In the genomic region with DNA sequence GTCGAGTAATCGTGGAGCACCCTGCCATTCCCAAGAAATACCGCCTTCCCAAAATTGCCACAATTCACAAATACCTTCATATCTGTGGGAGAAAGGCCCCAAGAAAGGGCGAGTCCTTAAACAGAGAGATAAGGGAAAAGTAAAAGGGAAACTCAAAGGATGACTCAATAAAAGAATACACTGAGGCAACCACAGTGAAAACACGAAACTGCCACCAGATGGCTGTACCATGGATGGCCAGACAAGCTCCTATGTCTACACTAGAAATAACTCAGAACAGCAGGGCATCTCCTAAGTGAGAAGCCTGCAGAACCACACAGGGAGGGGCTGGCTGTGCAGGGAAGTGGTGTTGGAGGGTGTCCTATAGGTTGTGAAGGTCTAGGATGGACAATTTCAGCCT, we compare ENCODE assay signal across 10 cellular contexts. TPM values are rescaled to one million over a fixed set of nuclear protein-coding genes. Genes with fewer than 3 reads are reported as not detected.
DNase-seq lines count a peak whose midpoint lies in the region; ATAC-seq and TF ChIP-seq lines count a peak whose summit lies in the region.
"Had no signal": no experiment of that assay in that cellular context is flagged by ENCODE, and none has a peak within 500 bp of the region (broad histone marks: within the 10 kb centered on the region; RNA-seq: fewer than 3 reads in every experiment).

No MANE protein-coding gene starts in this region.

- no peaks in the 10 kb centered on the region for H3K9me2 ChIP-seq in HCT116 (ENCODE audit: insufficient read depth)

- H3K9ac ChIP-seq in HCT116 (ENCODE audit: low read length): no peak overlapping the region
- H3K9ac ChIP-seq: BLaER1 had no signal

- TF ChIP-seq CTCF in HCT116 (IDR thresholded peaks at IDR 0.05 in 2 of 3, conservative IDR thresholded peaks at IDR 0.05 in 1 of 3; ENCODE audit: borderline replicate concordance in 1 of 3, insufficient read depth in 1 of 3, low read depth in 2 of 3, low read length in 2 of 3) (no peak), NB4 (IDR thresholded peaks at IDR 0.05; ENCODE audit: low read depth, low read length) (no peak), osteoblast (IDR thresholded peaks at IDR 0.05; ENCODE audit: extremely low read depth, low read depth, low read length) (peak; percentile 31), tibial artery (IDR thresholded peaks at IDR 0.05) (no peak)

- peak overlapping the region; percentile 12 for H3K27ac Mint-ChIP-seq in activated CD8-positive, alpha-beta memory T cell treated with anti-CD3 and anti-CD28 coated beads, Interleukin-2, amount 10 ng/mL, durations not matched to agents 7 days and 5 days
- no peak overlapping the region for H3K27ac Mint-ChIP-seq in effector memory CD8-positive, alpha-beta T cell
- H3K27ac Mint-ChIP-seq: naive B cell had no signal

- ATAC-seq in activated CD8-positive, alpha-beta memory T cell treated with anti-CD3 and anti-CD28 coated beads, Interleukin-2, amount 10 ng/mL, durations not matched to agents 7 days and 5 days: peak; percentile 93
- 0 out of 2 replicates have a peak, but pooled peaks have one; percentile 36 for ATAC-seq in HCT116
- no peak for ATAC-seq in effector memory CD8-positive, alpha-beta T cell (replicated peaks)

- POLR2A ChIA-PET in HCT116 (lab: Charles Lee): no interaction called here

- H3K27me3 Mint-ChIP-seq in activated CD8-positive, alpha-beta memory T cell treated with anti-CD3 and anti-CD28 coated beads, Interleukin-2, amount 10 ng/mL, durations not matched to agents 7 days and 5 days: peaks cover 37% of the 10 kb centered on the region
- peaks cover 10 to 28% of the 10 kb centered on the region in 2 donors for H3K27me3 Mint-ChIP-seq in effector memory CD8-positive, alpha-beta T cell
- H3K27me3 Mint-ChIP-seq: naive B cell had no signal

- H3K27me3 ChIP-seq in HCT116 (ENCODE audit: insufficient read depth, low read length) (no peaks in the 10 kb centered on the region), osteoblast (ENCODE audit: insufficient read depth, low read length) (peaks cover 5% of the 10 kb centered on the region), tibial artery (no peaks in the 10 kb centered on the region)
- H3K27me3 ChIP-seq: BLaER1 had no signal

- H3K79me2 ChIP-seq in HCT116 (ENCODE audit: insufficient read depth, low read length): no peaks in the 10 kb centered on the region
- no peaks in the 10 kb centered on the region for H3K79me2 ChIP-seq in osteoblast (ENCODE audit: insufficient read depth, low read length)

- RAD21 ChIA-PET in HCT116 (lab: Charles Lee; ENCODE audit: low non-redundant PET in 1 of 2, low total read pairs in 2 of 2, uncharacterized antibody in 2 of 2, unreplicated experiment in 2 of 2): no interaction called here

- H2AFZ ChIP-seq in HCT116 (ENCODE audit: low read depth, low read length, poor library complexity, severe bottlenecking) (no peak overlapping the region), osteoblast (ENCODE audit: low read length) (no peak overlapping the region)

- no peaks in the 10 kb centered on the region for H3K36me3 ChIP-seq in HCT116 (ENCODE audit: control insufficient read depth in 1 of 2, insufficient read depth in 2 of 2, low read length in 2 of 2)
- H3K36me3 ChIP-seq in osteoblast (ENCODE audit: insufficient read depth, low read length): no peaks in the 10 kb centered on the region
- H3K36me3 ChIP-seq in tibial artery: no peaks in the 10 kb centered on the region

- DNase-seq in activated CD8-positive, alpha-beta memory T cell treated with anti-CD3 and anti-CD28 coated beads, Interleukin-2, amount 10 ng/mL, durations not matched to agents 7 days and 5 days: peak; percentile 73
- DNase-seq in activated CD8-positive, alpha-beta memory T cell treated with anti-CD3 and anti-CD28 coated beads, Interleukin-2, amount 50 U/mL, for 4 hours: no peak
- no peak for DNase-seq in HCT116 (ENCODE audit: low read depth, low spot score)
- peak; percentile 32 for DNase-seq in NB4 (ENCODE audit: low read depth)
- peak; percentile 73 for DNase-seq in osteoblast (ENCODE audit: insufficient read length, low spot score, missing footprints)
- DNase-seq in tibial artery: no peak
- DNase-seq in effector memory CD8-positive, alpha-beta T cell: no peak
- DNase-seq in NCI-H748 treated with DMSO at 0.1 percent for 48 hours (lab: John Stamatoyannopoulos, UW): no peak
- DNase-seq: naive B cell had no signal

- no peaks in the 10 kb centered on the region for H3K36me3 Mint-ChIP-seq in activated CD8-positive, alpha-beta memory T cell treated with anti-CD3 and anti-CD28 coated beads, Interleukin-2, amount 10 ng/mL, durations not matched to agents 7 days and 5 days
- H3K36me3 Mint-ChIP-seq in effector memory CD8-positive, alpha-beta T cell (ENCODE audit: insufficient read depth): no peaks in the 10 kb centered on the region
- H3K36me3 Mint-ChIP-seq: naive B cell had no signal

- H3K9me3 ChIP-seq in HCT116 (ENCODE audit: control insufficient read depth in 1 of 2, insufficient read depth in 1 of 2, low read depth in 1 of 2, low read length in 2 of 2): no peaks in the 10 kb centered on the region
- no peaks in the 10 kb centered on the region for H3K9me3 ChIP-seq in osteoblast (ENCODE audit: low read depth, low read length)
- H3K9me3 ChIP-seq in tibial artery: no peaks in the 10 kb centered on the region
- H3K9me3 ChIP-seq: BLaER1 had no signal

- CTCF ChIA-PET in activated CD8-positive, alpha-beta memory T cell treated with anti-CD3 and anti-CD28 coated beads, Interleukin-2, amount 10 ng/mL, durations not matched to agents 7 days and 5 days (lab: Charles Lee): interaction anchor here (1.0 to 1.5 kb wide), 2 partner anchors 10 to 79 kb away, joined by 3 to 5 read pairs; no protein-coding TSS in a partner anchor
- CTCF ChIA-PET in HCT116 (lab: Charles Lee): no interaction called here

- H3K4me2 ChIP-seq in HCT116 (ENCODE audit: low read length) (no peak overlapping the region), osteoblast (ENCODE audit: insufficient read depth, low read length) (no peak overlapping the region)
- H3K4me2 ChIP-seq: BLaER1 had no signal

- intact Hi-C loops in HCT116 (cut with micrococcal nuclease) (no loop called here), tibial artery (cut with DNase I; ENCODE audit: low total_unique reads) (no loop called here)

- H3K9me3 Mint-ChIP-seq in activated CD8-positive, alpha-beta memory T cell treated with anti-CD3 and anti-CD28 coated beads, Interleukin-2, amount 10 ng/mL, durations not matched to agents 7 days and 5 days (ENCODE audit: low read depth): no peaks in the 10 kb centered on the region
- no peaks in the 10 kb centered on the region for H3K9me3 Mint-ChIP-seq in effector memory CD8-positive, alpha-beta T cell

- H3K27ac ChIP-seq in HCT116 (ENCODE audit: low read depth, low read length): no peak overlapping the region
- no peak overlapping the region for H3K27ac ChIP-seq in osteoblast (ENCODE audit: low read depth, low read length)
- H3K27ac ChIP-seq in tibial artery: no peak overlapping the region
- H3K27ac ChIP-seq: BLaER1 had no signal

- TF ChIP-seq RAD21 in HCT116 (IDR thresholded peaks at IDR 0.05; ENCODE audit: low read depth): no peak

- no TSS peak for BruUV-seq in HCT116 (replicated peaks; lab: Mats Ljungman, UMichigan)

- no peak overlapping the region for H3K4me3 Mint-ChIP-seq in activated CD8-positive, alpha-beta memory T cell treated with anti-CD3 and anti-CD28 coated beads, Interleukin-2, amount 10 ng/mL, durations not matched to agents 7 days and 5 days
- H3K4me3 Mint-ChIP-seq in effector memory CD8-positive, alpha-beta T cell: no peak overlapping the region
- H3K4me3 Mint-ChIP-seq: naive B cell had no signal

- peaks cover 39% of the 10 kb centered on the region for H3K4me1 Mint-ChIP-seq in activated CD8-positive, alpha-beta memory T cell treated with anti-CD3 and anti-CD28 coated beads, Interleukin-2, amount 10 ng/mL, durations not matched to agents 7 days and 5 days
- H3K4me1 Mint-ChIP-seq in effector memory CD8-positive, alpha-beta T cell (ENCODE audit: low read depth in 2 of 2): no peaks in the 10 kb centered on the region
- H3K4me1 Mint-ChIP-seq: naive B cell had no signal

- no peak for TF ChIP-seq POLR2A in HCT116 (IDR thresholded peaks at IDR 0.05; ENCODE audit: borderline replicate concordance, extremely low read depth, insufficient read depth, insufficient read length)
- TF ChIP-seq POLR2A in NB4 (IDR thresholded peaks at IDR 0.05; ENCODE audit: extremely low read depth, insufficient read length): no peak

- no peak overlapping the region for H3K4me3 ChIP-seq in HCT116 (replicated peaks in 1 of 2; ENCODE audit: low read depth in 1 of 2, low read length in 2 of 2)
- no peak overlapping the region for H3K4me3 ChIP-seq in NB4 (ENCODE audit: low read depth, low read length)
- H3K4me3 ChIP-seq in osteoblast (ENCODE audit: insufficient read depth, low read length): no peak overlapping the region
- H3K4me3 ChIP-seq in tibial artery: no peak overlapping the region
- H3K4me3 ChIP-seq: BLaER1 had no signal

- H4K20me1 ChIP-seq in HCT116 (ENCODE audit: insufficient read depth): no peaks in the 10 kb centered on the region
- H4K20me1 ChIP-seq in osteoblast (ENCODE audit: insufficient read depth, low read length): peaks cover 6% of the 10 kb centered on the region

- H3K4me1 ChIP-seq in HCT116 (ENCODE audit: control insufficient read depth in 1 of 2, insufficient read depth in 2 of 2, low read length in 2 of 2): no peaks in the 10 kb centered on the region
- no peaks in the 10 kb centered on the region for H3K4me1 ChIP-seq in osteoblast (ENCODE audit: insufficient read depth, low read length)
- peaks cover 0 to 12% (median 0%) of the 10 kb centered on the region in 4 donors for H3K4me1 ChIP-seq in tibial artery
- H3K4me1 ChIP-seq: BLaER1 had no signal

TF ChIP-seq in HCT116, 20 proteins besides CTCF, POLR2A, EP300 and RAD21:
- TF ChIP-seq SP1 (IDR thresholded peaks at IDR 0.05; ENCODE audit: low read depth): no peak
- TF ChIP-seq CEBPB (IDR thresholded peaks at IDR 0.05; ENCODE audit: low read depth): no peak
- no peak for TF ChIP-seq YY1 (IDR thresholded peaks at IDR 0.05; ENCODE audit: extremely low read depth, insufficient replicate concordance, low read depth, low read length)

RNA-seq across cellular contexts. Expression of a gene that starts 25.0 kb away (rescaled TPM):
- total RNA-seq in activated CD8-positive, alpha-beta memory T cell treated with anti-CD3 and anti-CD28 coated beads, Interleukin-2, amount 10 ng/mL, durations not matched to agents 7 days and 5 days: 1 to 10 TPM; 2.8 to 3.2 TPM
- total RNA-seq in HCT116 (2021; ENCODE audit: unreplicated experiment): 8.3 TPM
- polyA plus RNA-seq in HCT116 (2012): 4.6 and 5.2 TPM in 2 replicates
- 2.5 and 4.7 TPM in 2 replicates for total RNA-seq in osteoblast

Comparison
In these comparisons a context has a peak if more than half of its experiments do, and no peak if none do; other contexts are left out.
1. DNase-seq: peak in activated CD8-positive, alpha-beta memory T cell treated with anti-CD3 and anti-CD28 coated beads, Interleukin-2, amount 10 ng/mL, durations not matched to agents 7 days and 5 days (single experiment), NB4 (single experiment) and osteoblast (single experiment); none in activated CD8-positive, alpha-beta memory T cell treated with anti-CD3 and anti-CD28 coated beads, Interleukin-2, amount 50 U/mL, for 4 hours (single experiment), HCT116 (single experiment), tibial artery (0 of 2), effector memory CD8-positive, alpha-beta T cell (0 of 3) and NCI-H748 treated with DMSO at 0.1 percent for 48 hours (single experiment).